9 cellular contexts compared by ENCODE assay signal in the genomic region with DNA sequence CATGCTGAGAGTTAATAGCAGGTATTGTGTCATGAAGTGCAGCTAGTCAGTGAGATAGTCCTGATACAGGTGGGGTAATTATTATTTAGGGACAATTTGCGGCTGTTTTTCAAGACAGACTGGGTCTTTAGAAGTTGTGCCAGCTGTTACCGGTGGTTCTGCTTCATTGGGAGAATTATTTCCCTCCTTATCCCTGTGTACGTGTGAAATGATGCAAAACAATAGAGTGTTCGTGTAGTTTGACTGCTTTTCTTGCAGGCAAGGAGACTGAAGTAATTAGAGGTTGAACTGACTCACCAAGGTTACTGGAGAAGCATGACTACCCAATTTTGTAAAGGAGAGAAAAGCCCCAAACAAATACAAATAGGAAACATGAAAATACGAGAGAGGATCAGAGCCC.
DNase-seq lines count a peak whose midpoint lies in the region; ATAC-seq and TF ChIP-seq lines count a peak whose summit lies in the region.
"Had no signal": no experiment of that assay in that cellular context is flagged by ENCODE, and none has a peak within 500 bp of the region (broad histone marks: within the 10 kb centered on the region; RNA-seq: fewer than 3 reads in every experiment).

No MANE protein-coding gene starts in this region.

- H3K36me3 ChIP-seq in KMS-11 (ENCODE audit: insufficient read depth): no peaks in the 10 kb centered on the region

- H3K4me1 Mint-ChIP-seq in nephron progenitor cell: peaks cover 27% of the 10 kb centered on the region

- H3K36me3 Mint-ChIP-seq in nephron progenitor cell (ENCODE audit: low read depth): peaks cover 6% of the 10 kb centered on the region

- peak overlapping the region; percentile 98; the same call in 1 of the 2 replicates for H3K4me2 ChIP-seq in KMS-11

- H3K4me3 ChIP-seq in KMS-11 (IDR thresholded peaks at IDR 0.05; ENCODE audit: insufficient read depth, low read depth, low read length) (no peak overlapping the region), coronary artery (peak overlapping the region; percentile 79)

- H3K9me3 Mint-ChIP-seq in nephron progenitor cell: peaks cover 18% of the 10 kb centered on the region

- no peak for ATAC-seq in HG03045 (IDR thresholded peaks at IDR 0.05; ENCODE audit: unreplicated experiment)

- H3K4me1 ChIP-seq in KMS-11 (ENCODE audit: low read depth, poor library complexity, severe bottlenecking): peaks cover 50% of the 10 kb centered on the region
- H3K4me1 ChIP-seq: testis had no signal

- H3K9ac ChIP-seq in KMS-11: peak overlapping the region; percentile 86; the same call in 1 of the 2 replicates

- CTCF ChIA-PET in GM10248 (lab: Yijun Ruan, JAX): interaction anchor here (1.0 to 3.4 kb wide), 5 partner anchors 10 to 203 kb away, joined by 3 to 18 read pairs (median 3); no protein-coding TSS in a partner anchor

- H3K4me3 Mint-ChIP-seq in nephron progenitor cell: peak overlapping the region; percentile 92

- TF ChIP-seq CTCF in KMS-11 (conservative IDR thresholded peaks at IDR 0.05; ENCODE audit: low read depth, low read length) (no peak), coronary artery (IDR thresholded peaks at IDR 0.05) (no peak), nephron progenitor cell (IDR thresholded peaks at IDR 0.05) (no peak), GM10248 (IDR thresholded peaks at IDR 0.05; ENCODE audit: control extremely low read depth, extremely low read depth, low read depth, missing control alignments) (no peak)

- DNase-seq in CD1c-positive myeloid dendritic cell (ENCODE audit: extremely low spot score): peak; percentile 37
- no peak for DNase-seq in coronary artery (ENCODE audit: low spot score)
- DNase-seq in nephron progenitor cell: no peak
- no peak for DNase-seq in NK-92 (lab: John Stamatoyannopoulos, UW; ENCODE audit: unreplicated experiment)
- DNase-seq in GM10248 (ENCODE audit: extremely low spot score): no peak
- DNase-seq in activated CD4-positive, alpha-beta T cell treated with anti-CD3 and anti-CD28 coated beads for 4 hours: no peak
- DNase-seq: testis had no signal

- no peaks in the 10 kb centered on the region for H4K20me1 ChIP-seq in KMS-11 (ENCODE audit: insufficient read depth)

- no peaks in the 10 kb centered on the region for H3K27me3 Mint-ChIP-seq in nephron progenitor cell (ENCODE audit: low read depth, poor library complexity)

- H2AFZ ChIP-seq in KMS-11 (ENCODE audit: low read depth): peak overlapping the region; percentile 77; the same call in 1 of the 2 replicates

- H3K27ac Mint-ChIP-seq in nephron progenitor cell: no peak overlapping the region

- no peaks in the 10 kb centered on the region for H3K79me2 ChIP-seq in KMS-11 (ENCODE audit: insufficient read depth, low read depth)

- H3K27ac ChIP-seq in KMS-11: peak overlapping the region; percentile 89; the same call in 1 of the 2 replicates
- peak overlapping the region; percentile 76 to 93 for H3K27ac ChIP-seq in coronary artery

- no peaks in the 10 kb centered on the region for H3K27me3 ChIP-seq in KMS-11 (ENCODE audit: insufficient read depth, low read depth)
- H3K27me3 ChIP-seq: testis had no signal

- POLR2A ChIA-PET in GM10248 (lab: Yijun Ruan, JAX): interaction anchor here (0.8 to 1.4 kb wide), 2 partner anchors 88 to 100 kb away, joined by 3 to 17 read pairs; no protein-coding TSS in a partner anchor
